Comparison of ENCODE assay signal across 28 cellular contexts in the genomic region with DNA sequence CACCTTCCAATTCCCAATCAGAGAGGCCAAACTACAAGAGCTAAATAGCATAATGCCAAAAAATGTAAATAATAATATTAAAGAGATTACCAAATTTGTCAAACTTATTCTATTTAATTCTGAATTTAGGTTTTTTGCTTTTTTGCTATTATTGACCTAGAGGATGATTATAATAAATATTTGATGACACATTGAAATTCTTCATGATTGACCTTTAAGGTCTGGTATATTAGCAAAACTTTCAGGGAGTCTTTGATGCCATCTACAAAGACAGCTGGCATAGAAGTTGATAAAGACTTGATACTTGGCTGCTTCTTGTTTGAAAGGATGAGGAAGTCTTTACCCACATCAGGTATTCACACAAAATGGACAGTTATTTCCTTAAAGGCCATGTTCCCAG.
"Had no signal": no experiment of that assay in that cellular context is flagged by ENCODE, and none has a peak within 500 bp of the region (broad histone marks: within the 10 kb centered on the region; RNA-seq: fewer than 3 reads in every experiment).

No MANE protein-coding gene starts in this region.

- H3K4me3 ChIP-seq: colonic mucosa, coronary artery, dorsolateral prefrontal cortex, esophagus muscularis mucosa, esophagus squamous epithelium, gastrocnemius medialis, gastroesophageal sphincter, heart left ventricle, heart right ventricle had no signal

- H3K27me3 ChIP-seq: colonic mucosa, dorsolateral prefrontal cortex, esophagus muscularis mucosa, esophagus squamous epithelium, foreskin keratinocyte, gastrocnemius medialis, gastroesophageal sphincter, heart left ventricle, heart right ventricle had no signal

- H3K27ac Mint-ChIP-seq: dendritic cell treated with granulocyte-macrophage colony-stimulating factor and Interleukin-4, amounts not matched to agents 40 ng/mL and 50 ng/mL, for 4 days; effector memory CD8-positive, alpha-beta T cell; endodermal cell had no signal

- H3K4me3 Mint-ChIP-seq: dendritic cell treated with granulocyte-macrophage colony-stimulating factor and Interleukin-4, amounts not matched to agents 40 ng/mL and 50 ng/mL, for 4 days; effector memory CD8-positive, alpha-beta T cell; endodermal cell had no signal

- H3K36me3 ChIP-seq: colonic mucosa, esophagus muscularis mucosa, esophagus squamous epithelium, gastrocnemius medialis, gastroesophageal sphincter, heart left ventricle, heart right ventricle had no signal

- H3K27me3 Mint-ChIP-seq: dendritic cell treated with granulocyte-macrophage colony-stimulating factor and Interleukin-4, amounts not matched to agents 40 ng/mL and 50 ng/mL, for 4 days; effector memory CD8-positive, alpha-beta T cell had no signal

- H3K27ac ChIP-seq: colonic mucosa, coronary artery, dorsolateral prefrontal cortex, epithelial cell of prostate, esophagus muscularis mucosa, esophagus squamous epithelium, foreskin keratinocyte, gastrocnemius medialis, gastroesophageal sphincter, heart left ventricle, heart right ventricle had no signal

- ATAC-seq: effector memory CD8-positive, alpha-beta T cell; esophagus mucosa; foreskin keratinocyte; gastrocnemius medialis; gastroesophageal sphincter; heart left ventricle; heart right ventricle had no signal

- H3K9me3 ChIP-seq: colonic mucosa, esophagus muscularis mucosa, esophagus squamous epithelium, gastrocnemius medialis, gastroesophageal sphincter, heart left ventricle, heart right ventricle had no signal

- H3K4me1 ChIP-seq: colonic mucosa, esophagus muscularis mucosa, esophagus squamous epithelium, foreskin keratinocyte, gastrocnemius medialis, gastroesophageal sphincter, heart left ventricle, heart right ventricle had no signal

- DNase-seq: colonic mucosa; cortex of kidney; dermis blood vessel endothelial cell; dorsolateral prefrontal cortex; effector CD4-positive, alpha-beta T cell; effector CD8-positive, alpha-beta T cell; effector memory CD4-positive, alpha-beta T cell; effector memory CD8-positive, alpha-beta T cell; endodermal cell; erythroblast; esophagus squamous epithelium; foreskin fibroblast; foreskin keratinocyte; foreskin melanocyte; gastrocnemius medialis; head of caudate nucleus; heart left ventricle; heart right ventricle had no signal

- FAIRE-seq: colon, endometrium, endothelial cell of umbilical vein, frontal cortex had no signal

- H3K9me3 Mint-ChIP-seq: endodermal cell had no signal
